Comparison of ENCODE assay signal across 15 cellular contexts in the genomic region with DNA sequence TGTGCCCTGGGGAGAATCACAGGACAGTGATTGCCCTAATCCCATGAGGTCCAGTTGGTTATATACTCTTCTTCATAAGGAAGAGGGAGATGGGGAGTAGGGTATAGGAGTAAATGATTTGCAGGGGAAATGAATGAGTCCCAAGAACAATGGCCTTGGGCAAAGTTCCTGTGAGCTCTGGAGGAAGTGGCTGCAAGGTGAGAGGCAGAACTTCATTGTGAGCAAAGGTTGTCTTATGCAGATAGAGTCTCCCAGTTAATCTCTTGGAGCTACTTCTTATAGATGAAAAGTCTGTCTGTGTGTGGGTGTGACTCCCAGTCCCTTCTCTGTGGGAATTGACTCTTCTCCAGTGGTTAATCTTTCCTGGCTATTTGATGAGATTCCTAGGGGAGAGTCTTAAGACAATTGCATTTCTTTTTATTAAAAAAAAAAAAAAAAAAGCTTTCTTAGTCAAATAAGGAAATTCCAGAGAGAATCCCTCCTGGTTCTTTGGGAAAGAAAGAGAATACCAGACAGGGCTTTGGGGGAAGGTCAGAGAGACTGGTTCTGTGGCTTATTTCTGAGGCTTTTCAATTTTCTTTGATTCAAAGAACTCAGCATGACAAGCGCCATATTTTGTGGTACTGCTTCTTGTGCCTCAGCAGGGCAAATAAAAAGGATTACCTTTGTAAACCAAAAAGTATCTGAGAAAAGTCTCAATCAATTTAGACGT. TPM values are rescaled to one million over a fixed set of nuclear protein-coding genes. Genes with fewer than 3 reads are reported as not detected.
DNase-seq lines count a peak whose midpoint lies in the region; ATAC-seq and TF ChIP-seq lines count a peak whose summit lies in the region.
"Had no signal": no experiment of that assay in that cellular context is flagged by ENCODE, and none has a peak within 500 bp of the region (broad histone marks: within the 10 kb centered on the region; RNA-seq: fewer than 3 reads in every experiment).

No MANE protein-coding gene starts in this region.

- H3K27me3 Mint-ChIP-seq in WTC11 (ENCODE audit: low read depth), result no peaks in the 10 kb centered on the region

- DNase-seq in WTC11 (ENCODE audit: low spot score), result no peak
- DNase-seq in renal cortical epithelial cell (ENCODE audit: low read depth), result peak; percentile 15
- no peak for DNase-seq in DMS 273 (lab: John Stamatoyannopoulos, UW; ENCODE audit: unreplicated experiment)
- DNase-seq in HEK293T (ENCODE audit: extremely low spot score), result no peak
- DNase-seq: C1 segment of cervical spinal cord; CD4-positive, alpha-beta memory T cell; DMS153; DMS79 treated with DMSO at 0.1 percent for 48 hours; EL had no signal

- H3K36me3 ChIP-seq in HEK293 (ENCODE audit: control insufficient read depth in 2 of 2, insufficient read depth in 1 of 2, low read length in 2 of 2) (no peaks in the 10 kb centered on the region), iPS-20b (ENCODE audit: insufficient read depth, low read depth, low read length) (no peaks in the 10 kb centered on the region)

- H3K4me3 ChIP-seq in HEK293 (ENCODE audit: low read depth, low read length), result no peak overlapping the region
- peak overlapping the region; percentile 33; the same call in 1 of the 2 replicates for H3K4me3 ChIP-seq in iPS-20b (ENCODE audit: low read length)

- H3K27ac ChIP-seq in HEK293 (ENCODE audit: extremely low read depth, low read depth, low read length) (no peak overlapping the region), iPS-20b (ENCODE audit: low read length) (peak overlapping the region; percentile 72)

- no peaks in the 10 kb centered on the region for H3K4me1 ChIP-seq in HEK293 (ENCODE audit: control insufficient read depth, insufficient read depth, low read length)
- H3K4me1 ChIP-seq in iPS-20b (ENCODE audit: insufficient read depth, low read length), result peaks cover 7% of the 10 kb centered on the region; the same call in 1 of the 2 replicates

- CTCF ChIA-PET in HEK293 (lab: Yijun Ruan, JAX), result no interaction called here
- CTCF ChIA-PET in WTC11 (lab: Charles Lee), result interaction anchor here (0.6 kb wide), 2 partner anchors 59 to 117 kb away, joined by 3 to 4 read pairs; no protein-coding TSS in a partner anchor
- CTCF ChIA-PET in HEK293T (lab: Yijun Ruan, JAX), result no interaction called here

- ATAC-seq in WTC11, result peak; percentile 83
- no peak for ATAC-seq in HG02798 (IDR thresholded peaks at IDR 0.05; ENCODE audit: poor library complexity, unreplicated experiment)
- ATAC-seq: HCT116 had no signal

- no peak overlapping the region for H3K4me3 Mint-ChIP-seq in WTC11
- H3K4me3 Mint-ChIP-seq: B cell had no signal

- POLR2A ChIA-PET in HEK293 (lab: Yijun Ruan, JAX), result no interaction called here
- POLR2A ChIA-PET in WTC11 (lab: Charles Lee), result interaction anchor here (0.6 to 0.9 kb wide), 2 partner anchors 28 to 179 kb away, joined by 3 read pairs; no protein-coding TSS in a partner anchor
- POLR2A ChIA-PET in HEK293T (lab: Yijun Ruan, JAX), result no interaction called here

- no peaks in the 10 kb centered on the region for H3K27me3 ChIP-seq in iPS-20b (ENCODE audit: insufficient read depth, low read length)

- H3K36me3 Mint-ChIP-seq in WTC11, result peaks cover 30% of the 10 kb centered on the region
- H3K36me3 Mint-ChIP-seq: CD4-positive, alpha-beta memory T cell had no signal

- H3K4me1 Mint-ChIP-seq in WTC11, result no peaks in the 10 kb centered on the region
- H3K4me1 Mint-ChIP-seq: B cell; CD4-positive, alpha-beta memory T cell had no signal

- no peaks in the 10 kb centered on the region for H3K9me3 ChIP-seq in HEK293 (ENCODE audit: control insufficient read depth, insufficient read depth, low read depth, low read length)
- H3K9me3 ChIP-seq in iPS-20b (ENCODE audit: insufficient read depth, low read depth, low read length), result peaks cover 15% of the 10 kb centered on the region; the same call in 1 of the 2 replicates

- TF ChIP-seq CTCF in HEK293 (tag by site-specific recombination; IDR thresholded peaks at IDR 0.05), result no peak
- no peak for TF ChIP-seq CTCF in WTC11 (IDR thresholded peaks at IDR 0.05)

- peaks cover 44% of the 10 kb centered on the region for H3K9me3 Mint-ChIP-seq in WTC11

- 0 out of 2 replicates have a peak overlapping the region, but pooled peaks have one; percentile 47 for H3K27ac Mint-ChIP-seq in WTC11
- H3K27ac Mint-ChIP-seq: B cell; CD4-positive, alpha-beta memory T cell had no signal

- H3K9ac ChIP-seq in iPS-20b (ENCODE audit: low read depth, low read length), result peak overlapping the region; percentile 34; the same call in 1 of the 2 replicates

TF ChIP-seq in HEK293, 187 proteins besides CTCF, POLR2A, EP300 and RAD21:
- TF ChIP-seq ZNF530 (tag by site-specific recombination; IDR thresholded peaks at IDR 0.05; ENCODE audit: low read depth) (peak; percentile 94), ZNF248 (tag by site-specific recombination; IDR thresholded peaks at IDR 0.05) (no peak)

TF ChIP-seq in WTC11, 78 proteins besides CTCF, POLR2A, EP300 and RAD21 (continues in another document):
- TF ChIP-seq, protein P1, sequence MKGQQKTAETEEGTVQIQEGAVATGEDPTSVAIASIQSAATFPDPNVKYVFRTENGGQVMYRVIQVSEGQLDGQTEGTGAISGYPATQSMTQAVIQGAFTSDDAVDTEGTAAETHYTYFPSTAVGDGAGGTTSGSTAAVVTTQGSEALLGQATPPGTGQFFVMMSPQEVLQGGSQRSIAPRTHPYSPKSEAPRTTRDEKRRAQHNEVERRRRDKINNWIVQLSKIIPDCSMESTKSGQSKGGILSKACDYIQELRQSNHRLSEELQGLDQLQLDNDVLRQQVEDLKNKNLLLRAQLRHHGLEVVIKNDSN (CRISPR knock-in tag; IDR thresholded peaks at IDR 0.05), result no peak
- TF ChIP-seq ZNF232 (CRISPR knock-in tag; IDR thresholded peaks at IDR 0.05) (no peak), NFE2L1 (CRISPR knock-in tag; IDR thresholded peaks at IDR 0.05) (no peak), ZNF219 (CRISPR knock-in tag; IDR thresholded peaks at IDR 0.05; ENCODE audit: borderline replicate concordance) (no peak), OVOL2 (CRISPR knock-in tag; IDR thresholded peaks at IDR 0.05; ENCODE audit: borderline replicate concordance) (no peak)
- TF ChIP-seq, protein P2, sequence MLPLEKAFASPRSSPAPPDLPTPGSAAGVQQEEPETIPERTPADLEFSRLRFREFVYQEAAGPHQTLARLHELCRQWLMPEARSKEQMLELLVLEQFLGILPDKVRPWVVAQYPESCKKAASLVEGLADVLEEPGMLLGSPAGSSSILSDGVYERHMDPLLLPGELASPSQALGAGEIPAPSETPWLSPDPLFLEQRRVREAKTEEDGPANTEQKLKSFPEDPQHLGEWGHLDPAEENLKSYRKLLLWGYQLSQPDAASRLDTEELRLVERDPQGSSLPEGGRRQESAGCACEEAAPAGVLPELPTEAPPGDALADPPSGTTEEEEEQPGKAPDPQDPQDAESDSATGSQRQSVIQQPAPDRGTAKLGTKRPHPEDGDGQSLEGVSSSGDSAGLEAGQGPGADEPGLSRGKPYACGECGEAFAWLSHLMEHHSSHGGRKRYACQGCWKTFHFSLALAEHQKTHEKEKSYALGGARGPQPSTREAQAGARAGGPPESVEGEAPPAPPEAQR (CRISPR knock-in tag; IDR thresholded peaks at IDR 0.05), result no peak

TF ChIP-seq in HEK293T, 16 proteins besides CTCF, POLR2A, EP300 and RAD21:
- no peak for TF ChIP-seq SP1 (IDR thresholded peaks at IDR 0.05)
- TF ChIP-seq FOXK2 (IDR thresholded peaks at IDR 0.05), result no peak
- TF ChIP-seq, protein P3, sequence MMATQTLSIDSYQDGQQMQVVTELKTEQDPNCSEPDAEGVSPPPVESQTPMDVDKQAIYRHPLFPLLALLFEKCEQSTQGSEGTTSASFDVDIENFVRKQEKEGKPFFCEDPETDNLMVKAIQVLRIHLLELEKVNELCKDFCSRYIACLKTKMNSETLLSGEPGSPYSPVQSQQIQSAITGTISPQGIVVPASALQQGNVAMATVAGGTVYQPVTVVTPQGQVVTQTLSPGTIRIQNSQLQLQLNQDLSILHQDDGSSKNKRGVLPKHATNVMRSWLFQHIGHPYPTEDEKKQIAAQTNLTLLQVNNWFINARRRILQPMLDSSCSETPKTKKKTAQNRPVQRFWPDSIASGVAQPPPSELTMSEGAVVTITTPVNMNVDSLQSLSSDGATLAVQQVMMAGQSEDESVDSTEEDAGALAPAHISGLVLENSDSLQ (IDR thresholded peaks at IDR 0.05), result no peak
- no peak for TF ChIP-seq TARDBP (IDR thresholded peaks at IDR 0.05)

RNA-seq across cellular contexts. Expression of a gene that starts 33.6 kb away (rescaled TPM):
- total RNA-seq in WTC11 (2021), result 17.9 to 24.5 TPM (median 20.8 TPM) in 3 replicates
- total RNA-seq in renal cortical epithelial cell, result 0.10 TPM in 1 of 2 replicates, not detected in the other
- total RNA-seq: B cell; CD4-positive, alpha-beta memory T cell; HT-29 had no signal

Comparison
In these comparisons a context has a peak if more than half of its experiments do, and no peak if none do; other contexts are left out.
1. RNA of a gene that starts 33.6 kb away (total RNA-seq): 17.9 to 24.5 TPM in WTC11; 0.10 TPM in renal cortical epithelial cell; every median in the first group is over 10 times any median in the second.